Comparison of ENCODE assay signal across 25 cellular contexts in the genomic region with DNA sequence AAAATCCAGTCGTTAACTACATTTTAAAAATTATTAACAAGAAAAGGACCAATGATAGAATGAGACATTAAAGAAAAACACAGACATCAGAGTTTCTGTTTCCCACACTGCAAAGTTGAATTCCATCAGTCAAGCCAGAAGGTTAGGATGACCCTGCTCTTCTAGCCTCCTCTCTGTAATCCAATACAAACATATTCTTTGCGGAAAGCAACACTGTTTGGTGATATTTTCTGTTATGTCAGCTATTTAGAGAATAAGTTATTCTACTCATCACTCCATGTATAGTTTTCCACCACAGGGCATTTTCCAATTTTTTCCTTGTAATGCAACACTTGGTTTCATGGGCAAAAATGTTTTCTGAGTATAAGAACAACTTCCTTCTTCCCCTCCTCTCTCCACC.
DNase-seq lines count a peak whose midpoint lies in the region; ATAC-seq, FAIRE-seq and TF ChIP-seq lines count a peak whose summit lies in the region.
"Had no signal": no experiment of that assay in that cellular context is flagged by ENCODE, and none has a peak within 500 bp of the region (broad histone marks: within the 10 kb centered on the region; RNA-seq: fewer than 3 reads in every experiment).

No MANE protein-coding gene starts in this region.

- H3K27ac Mint-ChIP-seq in osteocyte (ENCODE audit: unreplicated experiment) = no peak overlapping the region
- H3K27ac Mint-ChIP-seq: CD14-positive monocyte; CD4-positive, alpha-beta T cell had no signal

- POLR2A ChIA-PET in HepG2 (lab: Yijun Ruan, JAX) = no interaction called here

- no peak overlapping the region for H3K27ac ChIP-seq in HepG2 (ENCODE audit: extremely low read length, insufficient read depth, low read length)
- no peak overlapping the region for H3K27ac ChIP-seq in right lobe of liver
- H3K27ac ChIP-seq in vagina = peak overlapping the region; percentile 69
- H3K27ac ChIP-seq: 22Rv1; BLaER1 treated with 17β-estradiol and CSF1 and Interleukin-3, amounts not matched to agents 10 nM and 100 nM; GM23248 had no signal

- in situ Hi-C loops in HepG2 (cut with HindIII; ENCODE audit: extremely low pct_ligation_motif_present, low pct_unique_long_range_greater_than_20kb) = no loop called here

- H3K36me3 Mint-ChIP-seq in osteocyte (ENCODE audit: unreplicated experiment) = no peaks in the 10 kb centered on the region
- H3K36me3 Mint-ChIP-seq: CD14-positive monocyte had no signal

- intact Hi-C loops in HepG2 (cut with micrococcal nuclease; ENCODE audit: unreplicated experiment) (no loop called here), right lobe of liver (cut with DNase I) (no loop called here), vagina (cut with DNase I) (no loop called here)

- no peaks in the 10 kb centered on the region for H3K79me2 ChIP-seq in HepG2 (ENCODE audit: insufficient read depth, low read length)

- no peak for TF ChIP-seq EP300 in HepG2 (IDR thresholded peaks at IDR 0.05; ENCODE audit: low read depth in 2 of 2, low read length in 2 of 2)
- no peak for TF ChIP-seq EP300 in HepG2 (CRISPR knock-in tag; IDR thresholded peaks at IDR 0.05; ENCODE audit: borderline replicate concordance)

- CTCF ChIA-PET in HepG2 (lab: Yijun Ruan, JAX; ENCODE audit: low intra/inter-chr PET ratio, low total read pairs) = no interaction called here

- TF ChIP-seq RAD21 in HepG2 (CRISPR knock-in tag; IDR thresholded peaks at IDR 0.05) = no peak

- H3K9ac ChIP-seq in HepG2 (ENCODE audit: insufficient read depth, low read depth, low read length) = no peak overlapping the region
- H3K9ac ChIP-seq: BLaER1 treated with 17β-estradiol and CSF1 and Interleukin-3, amounts not matched to agents 10 nM and 100 nM; GM23248 had no signal

- H3K9me3 ChIP-seq in HepG2 (ENCODE audit: low read length) (no peaks in the 10 kb centered on the region), right lobe of liver (no peaks in the 10 kb centered on the region), vagina (no peaks in the 10 kb centered on the region)
- H3K9me3 ChIP-seq: BE2C had no signal

- 41% methylated on average over 2 of the region's 2 CpGs for WGBS in HepG2 (ENCODE audit: low lambda C conversion rate)
- 54% methylated on average over 2 of the region's 2 CpGs for WGBS in right lobe of liver (ENCODE audit: insufficient coverage, low coverage, low lambda C conversion rate, missing lambda C conversion rate)

- H3K27me3 Mint-ChIP-seq in osteocyte (ENCODE audit: unreplicated experiment) = peaks cover 46% of the 10 kb centered on the region

- H3K4me3 ChIP-seq in HepG2 (replicated peaks in 1 of 3; ENCODE audit: insufficient read depth in 1 of 3, low read depth in 2 of 3, low read length in 3 of 3) = no peak overlapping the region
- H3K4me3 ChIP-seq in right lobe of liver = no peak overlapping the region
- H3K4me3 ChIP-seq in vagina = no peak overlapping the region
- H3K4me3 ChIP-seq: BLaER1 treated with 17β-estradiol and CSF1 and Interleukin-3, amounts not matched to agents 10 nM and 100 nM; GM23248 had no signal

- no peak for FAIRE-seq in HepG2 (lab: Jason Lieb, UNC)
- FAIRE-seq: A204.1, GM12891, GM19239, H1 had no signal

- H3K27me3 ChIP-seq in HepG2 (ENCODE audit: control insufficient read depth in 1 of 2, insufficient read depth in 2 of 2, low read length in 2 of 2) (peaks cover 0 to 5% of the 10 kb centered on the region in 2 experiments; a peak in 1 of 5 replicates), right lobe of liver (no peaks in the 10 kb centered on the region), vagina (no peaks in the 10 kb centered on the region)
- H3K27me3 ChIP-seq: BLaER1 treated with 17β-estradiol and CSF1 and Interleukin-3, amounts not matched to agents 10 nM and 100 nM had no signal

- H4K20me1 ChIP-seq in HepG2 (ENCODE audit: insufficient read depth, low read length) = no peaks in the 10 kb centered on the region
- H4K20me1 ChIP-seq: BLaER1 treated with 17β-estradiol and CSF1 and Interleukin-3, amounts not matched to agents 10 nM and 100 nM had no signal

- ATAC-seq in HepG2 (no peak), right lobe of liver (no peak)

- TF ChIP-seq POLR2A in HepG2 (IDR thresholded peaks at IDR 0.05; ENCODE audit: insufficient read depth in 1 of 2, low read depth in 2 of 2, low read length in 2 of 2) (no peak), right lobe of liver (IDR thresholded peaks at IDR 0.05) (no peak), vagina (IDR thresholded peaks at IDR 0.05) (no peak)

- no peaks in the 10 kb centered on the region for H3K9me3 Mint-ChIP-seq in osteocyte (ENCODE audit: unreplicated experiment)
- H3K9me3 Mint-ChIP-seq: CD4-positive, alpha-beta T cell had no signal

- no peak overlapping the region for H2AFZ ChIP-seq in HepG2 (ENCODE audit: low read length)
- H2AFZ ChIP-seq: GM23248 had no signal

- H3K4me3 Mint-ChIP-seq in osteocyte (ENCODE audit: unreplicated experiment) = no peak overlapping the region
- H3K4me3 Mint-ChIP-seq: CD14-positive monocyte; CD4-positive, alpha-beta T cell had no signal

- BruUV-seq in HepG2 (replicated peaks; lab: Mats Ljungman, UMichigan) = no TSS peak

- DNase-seq in HepG2 (ENCODE audit: low spot score) = no peak
- no peak for DNase-seq in right lobe of liver
- DNase-seq in osteocyte (ENCODE audit: extremely low spot score, unreplicated experiment) = peak; percentile 2
- no peak for DNase-seq in vagina (ENCODE audit: extremely low spot score in 2 of 2)
- no peak for DNase-seq in retina
- DNase-seq in globus pallidus (ENCODE audit: low spot score) = no peak
- DNase-seq: ACHN; AML-193; BE2C; Calu3; CD4-positive, alpha-beta T cell; COR-L47; DMS53; DMS79 treated with DMSO at 0.1 percent for 48 hours; GF-D8; GM23248; H7; HCEC 1CT had no signal

- no peak for TF ChIP-seq CTCF in HepG2 (CRISPR knock-in tag; IDR thresholded peaks at IDR 0.05)
- TF ChIP-seq CTCF in right lobe of liver (IDR thresholded peaks at IDR 0.05) = no peak
- no peak for TF ChIP-seq CTCF in osteocyte (IDR thresholded peaks at IDR 0.05)
- TF ChIP-seq CTCF in vagina (IDR thresholded peaks at IDR 0.05) = no peak

- no peaks in the 10 kb centered on the region for H3K4me1 Mint-ChIP-seq in osteocyte (ENCODE audit: unreplicated experiment)

- no peak overlapping the region for H3K4me2 ChIP-seq in HepG2 (ENCODE audit: low read depth, low read length)
- H3K4me2 ChIP-seq: BLaER1 treated with 17β-estradiol and CSF1 and Interleukin-3, amounts not matched to agents 10 nM and 100 nM had no signal

- H3K36me3 ChIP-seq in HepG2 (replicated peaks in 1 of 2; ENCODE audit: control insufficient read depth in 1 of 2, insufficient read depth in 2 of 2, low read length in 2 of 2) (no peaks in the 10 kb centered on the region), right lobe of liver (no peaks in the 10 kb centered on the region), vagina (no peaks in the 10 kb centered on the region)
- H3K36me3 ChIP-seq: BE2C; BLaER1 treated with 17β-estradiol and CSF1 and Interleukin-3, amounts not matched to agents 10 nM and 100 nM had no signal

- no peaks in the 10 kb centered on the region for H3K4me1 ChIP-seq in HepG2 (ENCODE audit: insufficient read depth, low read length)
- no peaks in the 10 kb centered on the region for H3K4me1 ChIP-seq in right lobe of liver
- H3K4me1 ChIP-seq in vagina = peaks cover 23% of the 10 kb centered on the region
- H3K4me1 ChIP-seq: BE2C had no signal

TF ChIP-seq in HepG2, 621 proteins besides CTCF, POLR2A, EP300 and RAD21 (continues in another document):
- TF ChIP-seq, protein P1, sequence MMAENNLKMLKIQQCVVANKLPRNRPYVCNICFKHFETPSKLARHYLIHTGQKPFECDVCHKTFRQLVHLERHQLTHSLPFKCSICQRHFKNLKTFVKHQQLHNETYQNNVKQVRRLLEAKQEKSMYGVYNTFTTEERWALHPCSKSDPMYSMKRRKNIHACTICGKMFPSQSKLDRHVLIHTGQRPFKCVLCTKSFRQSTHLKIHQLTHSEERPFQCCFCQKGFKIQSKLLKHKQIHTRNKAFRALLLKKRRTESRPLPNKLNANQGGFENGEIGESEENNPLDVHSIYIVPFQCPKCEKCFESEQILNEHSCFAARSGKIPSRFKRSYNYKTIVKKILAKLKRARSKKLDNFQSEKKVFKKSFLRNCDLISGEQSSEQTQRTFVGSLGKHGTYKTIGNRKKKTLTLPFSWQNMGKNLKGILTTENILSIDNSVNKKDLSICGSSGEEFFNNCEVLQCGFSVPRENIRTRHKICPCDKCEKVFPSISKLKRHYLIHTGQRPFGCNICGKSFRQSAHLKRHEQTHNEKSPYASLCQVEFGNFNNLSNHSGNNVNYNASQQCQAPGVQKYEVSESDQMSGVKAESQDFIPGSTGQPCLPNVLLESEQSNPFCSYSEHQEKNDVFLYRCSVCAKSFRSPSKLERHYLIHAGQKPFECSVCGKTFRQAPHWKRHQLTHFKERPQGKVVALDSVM (CRISPR knock-in tag; IDR thresholded peaks at IDR 0.05) = no peak
- TF ChIP-seq, protein P2, sequence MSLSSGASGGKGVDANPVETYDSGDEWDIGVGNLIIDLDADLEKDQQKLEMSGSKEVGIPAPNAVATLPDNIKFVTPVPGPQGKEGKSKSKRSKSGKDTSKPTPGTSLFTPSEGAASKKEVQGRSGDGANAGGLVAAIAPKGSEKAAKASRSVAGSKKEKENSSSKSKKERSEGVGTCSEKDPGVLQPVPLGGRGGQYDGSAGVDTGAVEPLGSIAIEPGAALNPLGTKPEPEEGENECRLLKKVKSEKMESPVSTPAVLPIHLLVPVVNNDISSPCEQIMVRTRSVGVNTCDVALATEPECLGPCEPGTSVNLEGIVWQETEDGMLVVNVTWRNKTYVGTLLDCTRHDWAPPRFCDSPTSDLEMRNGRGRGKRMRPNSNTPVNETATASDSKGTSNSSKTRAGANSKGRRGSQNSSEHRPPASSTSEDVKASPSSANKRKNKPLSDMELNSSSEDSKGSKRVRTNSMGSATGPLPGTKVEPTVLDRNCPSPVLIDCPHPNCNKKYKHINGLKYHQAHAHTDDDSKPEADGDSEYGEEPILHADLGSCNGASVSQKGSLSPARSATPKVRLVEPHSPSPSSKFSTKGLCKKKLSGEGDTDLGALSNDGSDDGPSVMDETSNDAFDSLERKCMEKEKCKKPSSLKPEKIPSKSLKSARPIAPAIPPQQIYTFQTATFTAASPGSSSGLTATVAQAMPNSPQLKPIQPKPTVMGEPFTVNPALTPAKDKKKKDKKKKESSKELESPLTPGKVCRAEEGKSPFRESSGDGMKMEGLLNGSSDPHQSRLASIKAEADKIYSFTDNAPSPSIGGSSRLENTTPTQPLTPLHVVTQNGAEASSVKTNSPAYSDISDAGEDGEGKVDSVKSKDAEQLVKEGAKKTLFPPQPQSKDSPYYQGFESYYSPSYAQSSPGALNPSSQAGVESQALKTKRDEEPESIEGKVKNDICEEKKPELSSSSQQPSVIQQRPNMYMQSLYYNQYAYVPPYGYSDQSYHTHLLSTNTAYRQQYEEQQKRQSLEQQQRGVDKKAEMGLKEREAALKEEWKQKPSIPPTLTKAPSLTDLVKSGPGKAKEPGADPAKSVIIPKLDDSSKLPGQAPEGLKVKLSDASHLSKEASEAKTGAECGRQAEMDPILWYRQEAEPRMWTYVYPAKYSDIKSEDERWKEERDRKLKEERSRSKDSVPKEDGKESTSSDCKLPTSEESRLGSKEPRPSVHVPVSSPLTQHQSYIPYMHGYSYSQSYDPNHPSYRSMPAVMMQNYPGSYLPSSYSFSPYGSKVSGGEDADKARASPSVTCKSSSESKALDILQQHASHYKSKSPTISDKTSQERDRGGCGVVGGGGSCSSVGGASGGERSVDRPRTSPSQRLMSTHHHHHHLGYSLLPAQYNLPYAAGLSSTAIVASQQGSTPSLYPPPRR (CRISPR knock-in tag; IDR thresholded peaks at IDR 0.05; ENCODE audit: borderline replicate concordance) = no peak
